In the genomic region with DNA sequence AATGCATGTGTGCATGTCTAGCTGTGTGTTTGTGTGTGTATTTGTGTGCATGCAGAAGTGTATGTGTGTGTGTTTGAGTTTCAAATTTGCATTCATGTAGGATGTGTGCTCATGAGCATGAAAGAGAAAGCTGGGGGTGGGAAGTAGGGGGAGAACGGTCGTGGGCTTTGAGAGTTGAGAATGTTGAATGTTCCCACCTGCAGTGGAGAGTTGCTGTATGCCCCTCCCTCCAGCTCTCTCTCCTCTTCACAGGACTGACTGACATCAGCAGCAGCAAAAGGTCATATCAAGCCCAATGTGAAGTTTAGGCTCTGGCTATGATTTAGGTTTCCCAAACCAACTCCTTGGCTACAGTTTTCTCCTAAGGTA, we compare ENCODE assay signal across 9 cellular contexts.
DNase-seq lines count a peak whose midpoint lies in the region; ATAC-seq and TF ChIP-seq lines count a peak whose summit lies in the region.
"Had no signal": no experiment of that assay in that cellular context is flagged by ENCODE, and none has a peak within 500 bp of the region (broad histone marks: within the 10 kb centered on the region; RNA-seq: fewer than 3 reads in every experiment).

No MANE protein-coding gene starts in this region.

- ATAC-seq in HG03442 (IDR thresholded peaks at IDR 0.05; ENCODE audit: unreplicated experiment) (no peak), GM21717 (IDR thresholded peaks at IDR 0.05; ENCODE audit: unreplicated experiment) (no peak)

- H3K4me3 ChIP-seq in HUES64 (ENCODE audit: low read length) (peak overlapping the region; percentile 20; the same call in 1 of the 2 replicates), coronary artery (peak overlapping the region; percentile 35), mesenchymal stem cell (ENCODE audit: insufficient read depth in 1 of 2, low read depth in 1 of 2, low read length in 2 of 2) (peak overlapping the region in 1 of 2 experiments; percentile 25)
- H3K4me3 ChIP-seq: spleen had no signal

- H3K27ac ChIP-seq in HUES64 (ENCODE audit: low read depth, low read length) (peak overlapping the region; percentile 43), coronary artery (peak overlapping the region; percentile 27 to 82), mesenchymal stem cell (ENCODE audit: low read length, poor library complexity, severe bottlenecking) (peak overlapping the region; percentile 95)

- H3K27me3 ChIP-seq in HUES64 (ENCODE audit: insufficient read depth, low read length), result no peaks in the 10 kb centered on the region
- no peaks in the 10 kb centered on the region for H3K27me3 ChIP-seq in mesenchymal stem cell (ENCODE audit: control insufficient read depth in 1 of 2, insufficient read depth in 1 of 2, low read length in 2 of 2)
- H3K27me3 ChIP-seq: spleen had no signal

- H3K23ac ChIP-seq in mesenchymal stem cell (ENCODE audit: low read length in 2 of 2), result no peak overlapping the region

- in situ Hi-C loops in ACHN (cut with HindIII; ENCODE audit: low pct_ligation_motif_present, low pct_unique_long_range_greater_than_20kb, low sequenced_read_pairs), result no loop called here

- DNase-seq in ACHN (peak; percentile 42), coronary artery (ENCODE audit: low spot score) (no peak), mesenchymal stem cell (no peak), NCI-H526 (lab: John Stamatoyannopoulos, UW) (no peak), SIG-M5 (lab: John Stamatoyannopoulos, UW) (no peak)

- no peak overlapping the region for H4K8ac ChIP-seq in mesenchymal stem cell (ENCODE audit: low read length)

- H2BK12ac ChIP-seq in mesenchymal stem cell (ENCODE audit: low read length in 2 of 2), result peak overlapping the region; percentile 45 to 75

- no peak overlapping the region for H2BK120ac ChIP-seq in mesenchymal stem cell (ENCODE audit: low read depth, low read length)

- no peak overlapping the region for H3K4me2 ChIP-seq in mesenchymal stem cell (ENCODE audit: low read length, poor library complexity, severe bottlenecking)

- peaks cover 2% of the 10 kb centered on the region for H3K79me1 ChIP-seq in mesenchymal stem cell (replicated peaks; ENCODE audit: low read length, poor library complexity, severe bottlenecking)

- no peak for TF ChIP-seq CTCF in coronary artery (IDR thresholded peaks at IDR 0.05)

- H3K4me1 ChIP-seq in HUES64 (ENCODE audit: insufficient read depth, low read length), result peaks cover 26% of the 10 kb centered on the region
- peaks cover 15% of the 10 kb centered on the region for H3K4me1 ChIP-seq in mesenchymal stem cell (ENCODE audit: control insufficient read depth, insufficient read depth, low read depth, low read length)

- 29% methylated on average over 1 of the region's 2 CpGs for WGBS in HUES64
- no CpG with 5 or more reads among the region's 2 CpGs for WGBS in mesenchymal stem cell

- H2BK15ac ChIP-seq in mesenchymal stem cell (ENCODE audit: low read depth, poor library complexity, severe bottlenecking), result no peak overlapping the region

- H2AFZ ChIP-seq in mesenchymal stem cell (ENCODE audit: low read depth, low read length), result no peak overlapping the region

- peak overlapping the region; percentile 77 for H2BK5ac ChIP-seq in mesenchymal stem cell (ENCODE audit: low read depth, low read length, poor library complexity, severe bottlenecking)

- H4K91ac ChIP-seq in mesenchymal stem cell (ENCODE audit: low read length), result peak overlapping the region; percentile 40

- H3K9me3 ChIP-seq in HUES64 (ENCODE audit: insufficient read depth, low read depth, low read length) (no peaks in the 10 kb centered on the region), mesenchymal stem cell (ENCODE audit: control insufficient read depth, low read length) (no peaks in the 10 kb centered on the region)
- H3K9me3 ChIP-seq: spleen had no signal

- peak overlapping the region; percentile 30 to 70 for H3K4ac ChIP-seq in mesenchymal stem cell (ENCODE audit: low read depth in 1 of 2, low read length in 2 of 2)

- peak overlapping the region; percentile 93 for H2AK5ac ChIP-seq in mesenchymal stem cell (ENCODE audit: low read length, severe bottlenecking)

- H3K36me3 ChIP-seq in HUES64 (ENCODE audit: insufficient read depth, low read length), result no peaks in the 10 kb centered on the region
- no peaks in the 10 kb centered on the region for H3K36me3 ChIP-seq in mesenchymal stem cell (ENCODE audit: control insufficient read depth in 1 of 2, insufficient read depth in 2 of 2, low read depth in 1 of 2, low read length in 2 of 2)
- H3K36me3 ChIP-seq: spleen had no signal

- peak overlapping the region in 1 of 2 experiments; percentile 70 for H3K14ac ChIP-seq in mesenchymal stem cell (ENCODE audit: low read length in 2 of 2)

- peak overlapping the region; percentile 72 to 91 for H3K18ac ChIP-seq in mesenchymal stem cell (ENCODE audit: low read depth in 1 of 2, low read length in 2 of 2)

- peak overlapping the region; percentile 48; the same call in 1 of the 2 replicates for H3K9ac ChIP-seq in HUES64 (ENCODE audit: low read depth, low read length)
- peak overlapping the region; percentile 62 for H3K9ac ChIP-seq in mesenchymal stem cell (ENCODE audit: low read length)

Comparison
In these comparisons a context has a peak if more than half of its experiments do, and no peak if none do; other contexts are left out.
1. H3K27ac ChIP-seq: peak in every context shown above with its lines; median percentile 95 in mesenchymal stem cell; 54 in coronary artery; 43 in HUES64.